In the genomic region with DNA sequence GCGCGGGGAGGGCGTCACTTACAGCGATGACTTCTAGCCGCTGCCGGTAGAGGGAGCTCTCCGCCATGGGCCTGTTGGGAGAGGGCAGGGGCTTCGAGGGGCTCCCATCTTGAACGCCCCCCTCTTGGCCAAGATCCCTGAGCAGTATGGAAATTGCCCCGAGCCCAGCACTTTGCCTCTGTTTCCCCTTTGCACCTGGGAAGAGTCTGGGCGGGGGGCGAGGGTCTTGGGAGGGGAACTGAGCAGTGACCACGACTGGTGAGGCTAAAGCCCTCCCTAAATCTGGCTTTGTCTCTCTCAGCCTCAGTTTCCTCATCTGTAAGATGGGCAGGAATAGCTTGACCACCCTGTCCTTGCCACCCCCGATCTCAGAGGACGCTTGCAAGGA, we compare ENCODE assay signal across 8 cellular contexts.
DNase-seq lines count a peak whose midpoint lies in the region; TF ChIP-seq lines count a peak whose summit lies in the region.
"Had no signal": no experiment of that assay in that cellular context is flagged by ENCODE, and none has a peak within 500 bp of the region (broad histone marks: within the 10 kb centered on the region; RNA-seq: fewer than 3 reads in every experiment).

No MANE protein-coding gene starts in this region.

- CTCF ChIA-PET in HEK293 (lab: Yijun Ruan, JAX) = interaction anchor here (0.6 to 6.9 kb wide), 22 partner anchors 10 to 864 kb away, joined by 3 to 80 read pairs (median 4); partner anchors contain the start of genes C19orf67, IL27RA, MISP3 and RLN3

- no peak overlapping the region for H3K27ac ChIP-seq in HEK293 (ENCODE audit: extremely low read depth, low read depth, low read length)
- H3K27ac ChIP-seq: SK-N-MC had no signal

- H3K4me1 ChIP-seq in HEK293 (ENCODE audit: control insufficient read depth, insufficient read depth, low read length) = peaks cover 4% of the 10 kb centered on the region

- H3K36me3 ChIP-seq in HEK293 (ENCODE audit: control insufficient read depth in 2 of 2, insufficient read depth in 1 of 2, low read length in 2 of 2) = no peaks in the 10 kb centered on the region

- TF ChIP-seq CTCF in HEK293 (tag by site-specific recombination; IDR thresholded peaks at IDR 0.05) (peak; percentile 69), epithelial cell of esophagus (IDR thresholded peaks at IDR 0.05; ENCODE audit: insufficient read depth, low read depth, low read length, missing control alignments) (peak; percentile 73)

- DNase-seq in activated CD4-positive, alpha-beta T cell treated with anti-CD3 and anti-CD28 coated beads, Interleukin-2, amount 50 U/mL, for 1 hour = peak; percentile 59
- DNase-seq in epithelial cell of esophagus (ENCODE audit: low read depth) (no peak), GDM1 (lab: John Stamatoyannopoulos, UW) (no peak), DMS 273 treated with DMSO at 0.1 percent for 48 hours (lab: John Stamatoyannopoulos, UW) (no peak), NCI-H2081 (lab: John Stamatoyannopoulos, UW) (no peak)
- peak; percentile 41 to 54 for DNase-seq in stimulated activated CD4-positive, alpha-beta T cell treated with anti-CD3 and anti-CD28 coated beads, Interleukin-2, amount 100 ng/mL, for 48 hours

- H3K9me3 ChIP-seq in HEK293 (ENCODE audit: control insufficient read depth, insufficient read depth, low read depth, low read length) = no peaks in the 10 kb centered on the region

- H3K4me3 ChIP-seq in HEK293 (ENCODE audit: low read depth, low read length) (no peak overlapping the region), epithelial cell of esophagus (ENCODE audit: low read length) (no peak overlapping the region)

- POLR2A ChIA-PET in HEK293 (lab: Yijun Ruan, JAX) = interaction anchor here (1.0 to 2.3 kb wide), 2 partner anchors 13 to 27 kb away, joined by 3 to 6 read pairs; partner anchors contain the start of genes IL27RA and MISP3

TF ChIP-seq in HEK293, 187 proteins besides CTCF, POLR2A, EP300 and RAD21:
- TF ChIP-seq PATZ1 (tag by site-specific recombination; IDR thresholded peaks at IDR 0.05) (peak; percentile 9), ZNF24 (tag by site-specific recombination; IDR thresholded peaks at IDR 0.05) (no peak), REST (tag by site-specific recombination; IDR thresholded peaks at IDR 0.05) (no peak), ZBTB7A (tag by site-specific recombination; IDR thresholded peaks at IDR 0.05; ENCODE audit: low read depth) (peak; percentile 53; the same call in 1 of the 2 replicates), ZFP69B (tag by site-specific recombination; IDR thresholded peaks at IDR 0.05) (no peak), ZNF324 (tag by site-specific recombination; IDR thresholded peaks at IDR 0.05) (no peak), ZNF132 (tag by site-specific recombination; IDR thresholded peaks at IDR 0.05; ENCODE audit: borderline replicate concordance) (no peak)
- TF ChIP-seq, protein P1, sequence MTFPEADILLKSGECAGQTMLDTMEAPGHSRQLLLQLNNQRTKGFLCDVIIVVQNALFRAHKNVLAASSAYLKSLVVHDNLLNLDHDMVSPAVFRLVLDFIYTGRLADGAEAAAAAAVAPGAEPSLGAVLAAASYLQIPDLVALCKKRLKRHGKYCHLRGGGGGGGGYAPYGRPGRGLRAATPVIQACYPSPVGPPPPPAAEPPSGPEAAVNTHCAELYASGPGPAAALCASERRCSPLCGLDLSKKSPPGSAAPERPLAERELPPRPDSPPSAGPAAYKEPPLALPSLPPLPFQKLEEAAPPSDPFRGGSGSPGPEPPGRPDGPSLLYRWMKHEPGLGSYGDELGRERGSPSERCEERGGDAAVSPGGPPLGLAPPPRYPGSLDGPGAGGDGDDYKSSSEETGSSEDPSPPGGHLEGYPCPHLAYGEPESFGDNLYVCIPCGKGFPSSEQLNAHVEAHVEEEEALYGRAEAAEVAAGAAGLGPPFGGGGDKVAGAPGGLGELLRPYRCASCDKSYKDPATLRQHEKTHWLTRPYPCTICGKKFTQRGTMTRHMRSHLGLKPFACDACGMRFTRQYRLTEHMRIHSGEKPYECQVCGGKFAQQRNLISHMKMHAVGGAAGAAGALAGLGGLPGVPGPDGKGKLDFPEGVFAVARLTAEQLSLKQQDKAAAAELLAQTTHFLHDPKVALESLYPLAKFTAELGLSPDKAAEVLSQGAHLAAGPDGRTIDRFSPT (tag by site-specific recombination; IDR thresholded peaks at IDR 0.05) = 0 out of 2 replicates have a peak, but pooled peaks have one; percentile 8

Comparison
In these comparisons a context has a peak if more than half of its experiments do, and no peak if none do; other contexts are left out.
1. DNase-seq: peak in activated CD4-positive, alpha-beta T cell treated with anti-CD3 and anti-CD28 coated beads, Interleukin-2, amount 50 U/mL, for 1 hour (single experiment) and stimulated activated CD4-positive, alpha-beta T cell treated with anti-CD3 and anti-CD28 coated beads, Interleukin-2, amount 100 ng/mL, for 48 hours (2 of 2); none in epithelial cell of esophagus (single experiment), GDM1 (single experiment), DMS 273 treated with DMSO at 0.1 percent for 48 hours (single experiment) and NCI-H2081 (0 of 2).